13 cellular contexts compared by ENCODE assay signal in the genomic region with DNA sequence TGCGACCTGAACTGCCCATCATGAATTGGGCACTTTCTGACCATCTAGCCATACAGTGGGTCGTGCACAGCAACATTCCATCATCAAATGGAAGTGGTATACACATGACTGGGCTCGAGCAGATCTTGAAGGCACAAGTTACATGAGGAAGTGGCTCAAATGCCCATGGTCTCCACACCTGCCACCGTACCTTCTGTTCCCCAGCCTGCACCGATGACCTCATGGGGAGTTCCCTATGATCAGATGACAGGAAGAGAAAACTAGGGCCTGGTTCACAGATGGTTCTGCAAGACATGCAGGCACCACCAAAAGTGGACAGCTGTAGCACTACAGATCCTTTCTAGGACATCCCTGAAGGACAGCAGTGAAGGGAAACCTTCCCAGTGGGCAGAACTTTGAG. TPM values are rescaled to one million over a fixed set of nuclear protein-coding genes. Genes with fewer than 3 reads are reported as not detected.
DNase-seq lines count a peak whose midpoint lies in the region; ATAC-seq and TF ChIP-seq lines count a peak whose summit lies in the region.
"Had no signal": no experiment of that assay in that cellular context is flagged by ENCODE, and none has a peak within 500 bp of the region (broad histone marks: within the 10 kb centered on the region; RNA-seq: fewer than 3 reads in every experiment).

No MANE protein-coding gene starts in this region.

- DNase-seq in glutamatergic neuron (no peak), NCI-H1417 (lab: John Stamatoyannopoulos, UW) (no peak), HAP-1 (ENCODE audit: low spot score in 2 of 2) (no peak)
- DNase-seq: cerebellar nuclear complex, hippocampal formation, NCI-H2029, WERI-Rb-1 had no signal

- TF ChIP-seq CTCF in glutamatergic neuron (IDR thresholded peaks at IDR 0.05; ENCODE audit: partially characterized antibody, unreplicated experiment) = no peak

- peaks cover 5% of the 10 kb centered on the region for H3K9me3 Mint-ChIP-seq in glutamatergic neuron (ENCODE audit: unreplicated experiment)

- H3K4me3 Mint-ChIP-seq in glutamatergic neuron (ENCODE audit: unreplicated experiment) = no peak overlapping the region

- no peaks in the 10 kb centered on the region for H3K9me3 ChIP-seq in HAP-1

- no peaks in the 10 kb centered on the region for H3K27me3 ChIP-seq in HAP-1 (ENCODE audit: low read depth)
- H3K27me3 ChIP-seq: BLaER1 had no signal

- peaks cover 14% of the 10 kb centered on the region for H3K36me3 Mint-ChIP-seq in glutamatergic neuron (ENCODE audit: unreplicated experiment)

- peak overlapping the region; percentile 11 for H3K27ac Mint-ChIP-seq in glutamatergic neuron (ENCODE audit: unreplicated experiment)

- H3K4me1 Mint-ChIP-seq in glutamatergic neuron (ENCODE audit: low read depth, unreplicated experiment) = peaks cover 14% of the 10 kb centered on the region

- no peaks in the 10 kb centered on the region for H3K27me3 Mint-ChIP-seq in glutamatergic neuron (ENCODE audit: unreplicated experiment)

- no peak overlapping the region for H3K4me3 ChIP-seq in HAP-1
- H3K4me3 ChIP-seq: BLaER1 had no signal

- no peaks in the 10 kb centered on the region for H3K4me1 ChIP-seq in HAP-1
- H3K4me1 ChIP-seq: BLaER1 had no signal

- in situ Hi-C loops in HAP-1 (cut with MboI; ENCODE audit: low sequenced_read_pairs) = no loop called here

- H3K36me3 ChIP-seq in HAP-1 (replicated peaks) = peaks cover 5% of the 10 kb centered on the region; the same call in 1 of the 2 replicates

- ATAC-seq in GM18511 (IDR thresholded peaks at IDR 0.05; ENCODE audit: unreplicated experiment) = peak; percentile 84
- peak; percentile 76 for ATAC-seq in GM21447 (IDR thresholded peaks at IDR 0.05; ENCODE audit: unreplicated experiment)
- peak; percentile 60 for ATAC-seq in HG03280 (IDR thresholded peaks at IDR 0.05; ENCODE audit: unreplicated experiment)
- ATAC-seq in HG02938 (IDR thresholded peaks at IDR 0.05; ENCODE audit: unreplicated experiment) = no peak
- no peak for ATAC-seq in HG03520 (IDR thresholded peaks at IDR 0.05; ENCODE audit: unreplicated experiment)

RNA-seq across cellular contexts. Expression of a gene that starts 21.8 kb away (rescaled TPM):
- total RNA-seq in glutamatergic neuron (ENCODE audit: unreplicated experiment) = 25.6 TPM

Comparison
In these comparisons a context has a peak if more than half of its experiments do, and no peak if none do; other contexts are left out.
1. ATAC-seq: peak in GM18511 (single experiment), GM21447 (single experiment) and HG03280 (single experiment); none in HG02938 (single experiment) and HG03520 (single experiment).